ENCODE assay signal across 9 cellular contexts in the genomic region with DNA sequence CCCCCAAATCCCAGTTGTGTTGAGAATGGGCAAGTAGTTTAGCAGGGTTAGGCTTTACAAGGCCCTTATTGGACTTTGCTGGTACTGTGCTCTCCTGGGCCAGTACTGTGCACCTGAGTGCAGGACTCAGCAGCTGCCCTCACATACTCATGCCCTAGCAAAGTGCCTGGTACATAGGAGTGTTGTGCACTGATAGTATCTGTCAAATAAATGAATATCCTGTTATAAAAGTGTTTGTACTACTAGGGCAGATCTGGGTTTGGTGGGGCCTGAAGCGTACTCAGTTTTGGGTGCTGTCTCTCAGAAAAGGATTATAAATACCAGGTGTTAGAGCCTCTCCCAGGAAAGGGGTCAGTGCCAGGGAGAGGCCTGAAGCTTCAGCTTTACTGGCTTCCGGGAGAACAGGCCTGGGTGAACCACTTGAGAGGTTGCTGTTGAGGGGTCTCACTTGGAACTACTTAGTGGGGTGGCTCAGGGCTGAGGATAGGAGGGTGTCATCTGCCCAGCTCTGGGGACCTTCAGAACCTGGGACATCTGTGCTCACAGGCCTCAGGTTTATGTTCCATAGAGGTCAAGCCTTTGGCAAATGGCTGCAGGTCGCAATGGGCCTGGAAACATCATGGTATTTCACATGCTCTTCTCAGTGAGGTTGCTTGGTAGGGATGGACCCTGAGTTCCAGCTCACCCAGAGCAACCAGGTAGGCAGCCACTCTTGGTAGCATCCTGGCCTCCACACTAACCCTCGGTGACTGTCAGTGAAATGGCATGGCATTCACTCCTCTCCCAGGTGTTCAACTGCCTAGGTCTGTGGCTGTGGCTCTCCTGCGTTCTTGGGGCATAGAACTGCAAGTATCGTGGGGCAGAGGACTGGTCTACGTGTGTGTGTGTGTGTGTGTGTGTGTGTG.
DNase-seq lines count a peak whose midpoint lies in the region; ATAC-seq and TF ChIP-seq lines count a peak whose summit lies in the region.
"Had no signal": no experiment of that assay in that cellular context is flagged by ENCODE, and none has a peak within 500 bp of the region (broad histone marks: within the 10 kb centered on the region; RNA-seq: fewer than 3 reads in every experiment).

No MANE protein-coding gene starts in this region.

- peak overlapping the region; percentile 95; the same call in 1 of the 2 replicates for H2AFZ ChIP-seq in OCI-LY7 (ENCODE audit: low read length)

- TF ChIP-seq CTCF in OCI-LY7 (conservative IDR thresholded peaks at IDR 0.05; ENCODE audit: low read length) (no peak), adrenal gland (IDR thresholded peaks at IDR 0.05) (no peak), testis (IDR thresholded peaks at IDR 0.05) (no peak)

- H3K9me3 ChIP-seq in OCI-LY7 (ENCODE audit: low read length) (no peaks in the 10 kb centered on the region), adrenal gland (replicated peaks in 1 of 3) (no peaks in the 10 kb centered on the region), mucosa of rectum (ENCODE audit: control insufficient read depth in 2 of 2, low read length in 2 of 2) (no peaks in the 10 kb centered on the region), testis (no peaks in the 10 kb centered on the region)
- H3K9me3 ChIP-seq: SJCRH30 had no signal

- no peaks in the 10 kb centered on the region for H3K36me3 ChIP-seq in OCI-LY7 (ENCODE audit: insufficient read depth, low read length)
- H3K36me3 ChIP-seq in adrenal gland (replicated peaks in 1 of 2): no peaks in the 10 kb centered on the region
- H3K36me3 ChIP-seq in mucosa of rectum (ENCODE audit: control insufficient read depth in 2 of 2, insufficient read depth in 2 of 2, low read length in 2 of 2): no peaks in the 10 kb centered on the region
- H3K36me3 ChIP-seq in testis (ENCODE audit: low read depth, missing control alignments): no peaks in the 10 kb centered on the region
- H3K36me3 ChIP-seq: SJCRH30 had no signal

- CTCF ChIA-PET in OCI-LY7 (lab: Charles Lee; ENCODE audit: unreplicated experiment): no interaction called here

- no peaks in the 10 kb centered on the region for H3K79me2 ChIP-seq in OCI-LY7 (ENCODE audit: insufficient read depth, low read depth, low read length)

- no peak overlapping the region for H3K4me2 ChIP-seq in OCI-LY7 (ENCODE audit: low read length)

- POLR2A ChIA-PET in OCI-LY7 (lab: Charles Lee): interaction anchor here (0.9 to 2.1 kb wide), 3 partner anchors 9 to 21 kb away, joined by 3 to 6 read pairs (median 3); no protein-coding TSS in a partner anchor

- TF ChIP-seq POLR2A in adrenal gland (IDR thresholded peaks at IDR 0.05) (no peak), testis (IDR thresholded peaks at IDR 0.05) (no peak)

- no peaks in the 10 kb centered on the region for H3K9me2 ChIP-seq in OCI-LY7 (ENCODE audit: insufficient read depth, low read length)

- H3K27ac ChIP-seq in OCI-LY7 (ENCODE audit: low read depth, low read length, poor library complexity, severe bottlenecking) (no peak overlapping the region), adrenal gland (peak overlapping the region; percentile 74 to 99 (median 98)), mucosa of rectum (ENCODE audit: low read depth in 2 of 2, low read length in 2 of 2) (peak overlapping the region; percentile 82 to 90), testis (peak overlapping the region; percentile 98 to 99)
- H3K27ac ChIP-seq: SJCRH30 had no signal

- no TSS peak for BruUV-seq in OCI-LY7 (replicated peaks; lab: Mats Ljungman, UMichigan)

- intact Hi-C loops in OCI-LY7 (cut with micrococcal nuclease; ENCODE audit: unreplicated experiment) (no loop called here), adrenal gland (cut with DNase I) (loop anchor here in 1 of 2 donors (5.0 kb wide), 1 partner anchor 103 kb away; no protein-coding TSS in a partner anchor), testis (cut with DNase I; ENCODE audit: low total_unique reads) (no loop called here)

- H3K9ac ChIP-seq in mucosa of rectum (ENCODE audit: low read depth in 1 of 2, low read length in 2 of 2): peak overlapping the region in 1 of 2 donors; percentile 52

- H3K27me3 ChIP-seq in adrenal gland: no peaks in the 10 kb centered on the region
- no peaks in the 10 kb centered on the region for H3K27me3 ChIP-seq in mucosa of rectum (ENCODE audit: control insufficient read depth in 2 of 2, insufficient read depth in 2 of 2, low read length in 2 of 2)
- no peaks in the 10 kb centered on the region for H3K27me3 ChIP-seq in testis
- H3K27me3 ChIP-seq: SJCRH30 had no signal

- WGBS in adrenal gland, 4 donors: 85 to 97% (median 91%) methylated on average over 6 to 7 of the region's 7 CpGs
- 75 to 93% methylated on average over 6 to 7 of the region's 7 CpGs for WGBS in testis, 2 donors

- peaks cover 83% of the 10 kb centered on the region for H3K4me1 ChIP-seq in OCI-LY7 (ENCODE audit: insufficient read depth, low read length, poor library complexity, severe bottlenecking)
- peaks cover 95 to 97% of the 10 kb centered on the region in 2 donors for H3K4me1 ChIP-seq in adrenal gland (replicated peaks in 1 of 2)
- H3K4me1 ChIP-seq in mucosa of rectum (ENCODE audit: control insufficient read depth in 2 of 2, insufficient read depth in 2 of 2, low read length in 2 of 2): peaks cover 56 to 84% of the 10 kb centered on the region in 2 donors
- peaks cover 92% of the 10 kb centered on the region for H3K4me1 ChIP-seq in testis

- ATAC-seq in GM18517 (IDR thresholded peaks at IDR 0.05; ENCODE audit: unreplicated experiment): no peak
- ATAC-seq: K562 had no signal

- H3K4me3 ChIP-seq in OCI-LY7 (ENCODE audit: low read depth, low read length, poor library complexity, severe bottlenecking) (no peak overlapping the region), adrenal gland (no peak overlapping the region), mucosa of rectum (ENCODE audit: low read length in 2 of 2) (no peak overlapping the region), testis (no peak overlapping the region)
- H3K4me3 ChIP-seq: K562, SJCRH30 had no signal

- no peaks in the 10 kb centered on the region for H4K20me1 ChIP-seq in OCI-LY7 (ENCODE audit: insufficient read depth, low read length)

- no peak for DNase-seq in OCI-LY7 (ENCODE audit: low spot score)
- DNase-seq in adrenal gland: peak in 1 of 7 donors; percentile 25
- DNase-seq in testis: no peak
- no peak for DNase-seq in iPS-NIHi11 (ENCODE audit: low spot score)
- DNase-seq in activated effector memory CD4-positive, alpha-beta T cell treated with anti-CD3 and anti-CD28 coated beads, Interleukin-2, amount 50 U/mL, for 16 hours: no peak
- DNase-seq: SJCRH30 had no signal
